ENCODE assay signal across 21 cellular contexts in genomic region chr10:29838529-29838928, GRCh38.
A peak's percentile ranks its signal among the peaks of the same experiment; 100 is the strongest.
DNase-seq lines count a peak whose midpoint lies in the region; ATAC-seq and TF ChIP-seq lines count a peak whose summit lies in the region.
"Had no signal": no experiment of that assay in that cellular context is flagged by ENCODE, and none has a peak within 500 bp of the region (broad histone marks: within the 10 kb centered on the region; RNA-seq: fewer than 3 reads in every experiment).

No MANE protein-coding gene starts in this region.

- H3K4me1 Mint-ChIP-seq in MCF 10A (ENCODE audit: insufficient read depth, unreplicated experiment) (no peaks in the 10 kb centered on the region), type B pancreatic cell (ENCODE audit: unreplicated experiment) (peaks cover 42% of the 10 kb centered on the region)

- intact Hi-C loops in breast epithelium (cut with DNase I; ENCODE audit: low total_unique reads) (no loop called here), MCF 10A (cut with micrococcal nuclease) (no loop called here), mucosa of descending colon (cut with DNase I, micrococcal nuclease) (no loop called here), sigmoid colon (cut with DNase I) (loop anchor here (1.0 to 5.0 kb wide), 2 partner anchors 26 to 41 kb away; no protein-coding TSS in a partner anchor)

- H3K36me3 Mint-ChIP-seq in MCF 10A (ENCODE audit: insufficient read depth, unreplicated experiment) = no peaks in the 10 kb centered on the region
- no peaks in the 10 kb centered on the region for H3K36me3 Mint-ChIP-seq in type B pancreatic cell

- H3K9me3 Mint-ChIP-seq in MCF 10A (ENCODE audit: unreplicated experiment) (peaks cover 5% of the 10 kb centered on the region), type B pancreatic cell (peaks cover 6% of the 10 kb centered on the region)
- H3K9me3 Mint-ChIP-seq: CD4-positive, alpha-beta T cell; GM23338 had no signal

- H3K9me3 ChIP-seq in breast epithelium = no peaks in the 10 kb centered on the region
- H3K9me3 ChIP-seq in mucosa of descending colon = no peaks in the 10 kb centered on the region
- H3K9me3 ChIP-seq in sigmoid colon = no peaks in the 10 kb centered on the region
- H3K9me3 ChIP-seq: BE2C, MG63 had no signal

- peak; percentile 23 for ATAC-seq in mucosa of descending colon
- ATAC-seq: GM23338, HepG2, Panc1 had no signal

- no peak for TF ChIP-seq POLR2A in breast epithelium (IDR thresholded peaks at IDR 0.05)
- TF ChIP-seq POLR2A in sigmoid colon (IDR thresholded peaks at IDR 0.05) = no peak

- H3K27ac Mint-ChIP-seq in MCF 10A (ENCODE audit: low read depth, unreplicated experiment) (no peak overlapping the region), type B pancreatic cell (peak overlapping the region; percentile 74)
- H3K27ac Mint-ChIP-seq: CD4-positive, alpha-beta T cell; GM23338 had no signal

- DNase-seq in breast epithelium (ENCODE audit: low spot score in 2 of 2) (no peak), MCF 10A (ENCODE audit: unreplicated experiment) (no peak), mucosa of descending colon (peak in 1 of 3 donors; percentile 10), sigmoid colon (peak; percentile 96), type B pancreatic cell (ENCODE audit: extremely low spot score, unreplicated experiment) (no peak)
- DNase-seq in activated CD4-positive, alpha-beta T cell treated with anti-CD3 and anti-CD28 coated beads, Interleukin-2, amount 50 U/mL, for 1 hour = no peak
- DNase-seq in effector CD8-positive, alpha-beta T cell (lab: John Stamatoyannopoulos, UW) = no peak
- no peak for DNase-seq in stimulated activated CD4-positive, alpha-beta T cell treated with anti-CD3 and anti-CD28 coated beads, Interleukin-4, amount 100 ng/mL, for 24 hours
- DNase-seq: BE2C; CD4-positive, alpha-beta T cell; DMS79; KG1; MG63; NCI-H1092; NCI-H146; NCI-H2227 treated with DMSO at 0.1 percent for 48 hours; NCI-H524 had no signal

- CTCF ChIA-PET in MCF 10A (lab: Yijun Ruan, JAX) = no interaction called here

- H3K27ac ChIP-seq in breast epithelium (peak overlapping the region; percentile 83 to 86), sigmoid colon (peak overlapping the region; percentile 88 to 97 (median 96))
- H3K27ac ChIP-seq: 22Rv1 had no signal

- 65 to 81% methylated on average over 5 of the region's 5 CpGs for WGBS in sigmoid colon, 2 donors

- no TSS peak for BruUV-seq in MCF 10A (replicated peaks; lab: Mats Ljungman, UMichigan)

- POLR2A ChIA-PET in MCF 10A (lab: Yijun Ruan, JAX) = no interaction called here

- no peaks in the 10 kb centered on the region for H3K27me3 ChIP-seq in breast epithelium
- H3K27me3 ChIP-seq in sigmoid colon = no peaks in the 10 kb centered on the region
- H3K27me3 ChIP-seq: BE2C, MG63 had no signal

- H3K27me3 Mint-ChIP-seq in MCF 10A (ENCODE audit: insufficient read depth, unreplicated experiment) (no peaks in the 10 kb centered on the region), type B pancreatic cell (no peaks in the 10 kb centered on the region)
- H3K27me3 Mint-ChIP-seq: CD4-positive, alpha-beta T cell had no signal

- peak; percentile 97 to 100 (median 98) for TF ChIP-seq EP300 in sigmoid colon (IDR thresholded peaks at IDR 0.05)

- no peaks in the 10 kb centered on the region for H3K36me3 ChIP-seq in breast epithelium
- no peaks in the 10 kb centered on the region for H3K36me3 ChIP-seq in mucosa of descending colon (ENCODE audit: low read depth)
- no peaks in the 10 kb centered on the region for H3K36me3 ChIP-seq in sigmoid colon
- H3K36me3 ChIP-seq: BE2C, MG63 had no signal

- no peak overlapping the region for H3K4me3 ChIP-seq in breast epithelium
- no peak overlapping the region for H3K4me3 ChIP-seq in mucosa of descending colon
- H3K4me3 ChIP-seq in sigmoid colon = no peak overlapping the region
- H3K4me3 ChIP-seq: GM23338, MG63 had no signal

- peaks cover 0 to 3% of the 10 kb centered on the region in 2 donors for H3K4me1 ChIP-seq in breast epithelium
- H3K4me1 ChIP-seq in mucosa of descending colon (ENCODE audit: low read depth) = no peaks in the 10 kb centered on the region
- peaks cover 0 to 93% (median 70%) of the 10 kb centered on the region in 4 donors for H3K4me1 ChIP-seq in sigmoid colon

- TF ChIP-seq CTCF in breast epithelium (IDR thresholded peaks at IDR 0.05) = no peak
- TF ChIP-seq CTCF in MCF 10A (IDR thresholded peaks at IDR 0.05; ENCODE audit: unreplicated experiment) = no peak
- TF ChIP-seq CTCF in mucosa of descending colon (IDR thresholded peaks at IDR 0.05) = no peak
- no peak for TF ChIP-seq CTCF in sigmoid colon (IDR thresholded peaks at IDR 0.05)
- TF ChIP-seq CTCF in type B pancreatic cell (conservative IDR thresholded peaks at IDR 0.05) = no peak

- H3K4me3 Mint-ChIP-seq in MCF 10A (ENCODE audit: unreplicated experiment) (no peak overlapping the region), type B pancreatic cell (no peak overlapping the region)
- H3K4me3 Mint-ChIP-seq: CD4-positive, alpha-beta T cell; GM23338 had no signal
